In genomic region chr20:53581444-53582311, GRCh38 we compare ENCODE assay signal across 9 cellular contexts. TPM values are rescaled to one million over a fixed set of nuclear protein-coding genes. Genes with fewer than 3 reads are reported as not detected.
DNase-seq lines count a peak whose midpoint lies in the region; ATAC-seq and TF ChIP-seq lines count a peak whose summit lies in the region.
"Had no signal": no experiment of that assay in that cellular context is flagged by ENCODE, and none has a peak within 500 bp of the region (broad histone marks: within the 10 kb centered on the region; RNA-seq: fewer than 3 reads in every experiment).

No MANE protein-coding gene starts in this region.

- peaks cover 80% of the 10 kb centered on the region for H3K4me1 Mint-ChIP-seq in osteocyte (ENCODE audit: unreplicated experiment)

- H2AFZ ChIP-seq in OCI-LY7 (ENCODE audit: low read length), result no peak overlapping the region

- peak overlapping the region; percentile 96 for H3K27ac ChIP-seq in OCI-LY7 (ENCODE audit: low read depth, low read length, poor library complexity, severe bottlenecking)

- peaks cover 62% of the 10 kb centered on the region for H3K36me3 ChIP-seq in OCI-LY7 (ENCODE audit: insufficient read depth, low read length)

- peak overlapping the region; percentile 88 for H3K27ac Mint-ChIP-seq in osteocyte (ENCODE audit: unreplicated experiment)

- H3K36me3 Mint-ChIP-seq in osteocyte (ENCODE audit: unreplicated experiment), result peaks cover 39% of the 10 kb centered on the region

- H4K20me1 ChIP-seq in OCI-LY7 (ENCODE audit: insufficient read depth, low read length), result peaks cover 13% of the 10 kb centered on the region; the same call in 1 of the 2 replicates

- peaks cover 100% of the 10 kb centered on the region for H3K79me2 ChIP-seq in OCI-LY7 (ENCODE audit: insufficient read depth, low read depth, low read length)

- H3K9me2 ChIP-seq in OCI-LY7 (ENCODE audit: insufficient read depth, low read length), result no peaks in the 10 kb centered on the region

- H3K4me3 Mint-ChIP-seq in osteocyte (ENCODE audit: unreplicated experiment), result no peak overlapping the region

- peak overlapping the region; percentile 86 for H3K4me2 ChIP-seq in OCI-LY7 (ENCODE audit: low read length)

- peak; percentile 49 for DNase-seq in GM12864 (ENCODE audit: low read depth)
- DNase-seq in OCI-LY7 (ENCODE audit: low spot score), result peak; percentile 92
- DNase-seq in central memory CD4-positive, alpha-beta T cell, result peak; percentile 48
- peak; percentile 81 for DNase-seq in osteocyte (ENCODE audit: extremely low spot score, unreplicated experiment)
- DNase-seq in activated gamma-delta T cell (lab: John Stamatoyannopoulos, UW), result no peak
- no peak for DNase-seq in GM10248 (ENCODE audit: extremely low spot score)
- DNase-seq in putamen (ENCODE audit: low spot score), result no peak
- DNase-seq: posterior cingulate gyrus had no signal

- no peak for TF ChIP-seq CTCF in GM12864 (IDR thresholded peaks at IDR 0.05; ENCODE audit: low read depth, low read length, missing control alignments)
- TF ChIP-seq CTCF in OCI-LY7 (conservative IDR thresholded peaks at IDR 0.05; ENCODE audit: low read length), result no peak
- TF ChIP-seq CTCF in osteocyte (IDR thresholded peaks at IDR 0.05), result no peak
- TF ChIP-seq CTCF in GM10248 (IDR thresholded peaks at IDR 0.05; ENCODE audit: control extremely low read depth, extremely low read depth, low read depth, missing control alignments), result no peak

- H3K27me3 Mint-ChIP-seq in osteocyte (ENCODE audit: unreplicated experiment), result no peaks in the 10 kb centered on the region

- POLR2A ChIA-PET in OCI-LY7 (lab: Charles Lee) (interaction anchor here (1.0 to 2.2 kb wide), 3 partner anchors 10 to 312 kb away, joined by 3 to 9 read pairs (median 5); partner anchors contain the start of gene ZNF217), GM10248 (lab: Yijun Ruan, JAX) (no interaction called here)

- CTCF ChIA-PET in OCI-LY7 (lab: Charles Lee; ENCODE audit: unreplicated experiment) (no interaction called here), GM10248 (lab: Yijun Ruan, JAX) (interaction anchor here (0.9 to 2.7 kb wide), 7 partner anchors 13 to 358 kb away, joined by 3 to 18 read pairs (median 5); no protein-coding TSS in a partner anchor)

- peaks cover 88% of the 10 kb centered on the region for H3K4me1 ChIP-seq in OCI-LY7 (ENCODE audit: insufficient read depth, low read length, poor library complexity, severe bottlenecking)

- intact Hi-C loops in OCI-LY7 (cut with micrococcal nuclease; ENCODE audit: unreplicated experiment), result loop anchor here (1.0 to 5.0 kb wide), 2 partner anchors 11 to 171 kb away; no protein-coding TSS in a partner anchor

- H3K9me3 ChIP-seq in OCI-LY7 (ENCODE audit: low read length), result no peaks in the 10 kb centered on the region

- peak overlapping the region; percentile 63 for H3K4me3 ChIP-seq in GM12864 (ENCODE audit: low read depth, low read length)
- peak overlapping the region; percentile 68 for H3K4me3 ChIP-seq in OCI-LY7 (ENCODE audit: low read depth, low read length, poor library complexity, severe bottlenecking)

- H3K9me3 Mint-ChIP-seq in osteocyte (ENCODE audit: unreplicated experiment), result no peaks in the 10 kb centered on the region

- ATAC-seq in HG02678 (IDR thresholded peaks at IDR 0.05; ENCODE audit: unreplicated experiment), result no peak

- BruUV-seq in OCI-LY7 (replicated peaks; lab: Mats Ljungman, UMichigan), result TSS peak; percentile 8

RNA-seq across cellular contexts. Expression of gene ZNF217, which starts 12.0 kb away (rescaled TPM):
- 35.1 and 39.7 TPM in 2 replicates for total RNA-seq in OCI-LY7 (2014; rRNA removed; shearing (Covaris generic))
- total RNA-seq in OCI-LY7 (2022) (68.4 and 77.0 TPM in 2 replicates), osteocyte (44.3 and 47.2 TPM in 2 replicates)

Comparison
In these comparisons a context has a peak if more than half of its experiments do, and no peak if none do; other contexts are left out.
1. DNase-seq: peak in GM12864 (single experiment), OCI-LY7 (single experiment), central memory CD4-positive, alpha-beta T cell (single experiment) and osteocyte (single experiment); none in activated gamma-delta T cell (single experiment), GM10248 (single experiment) and putamen (single experiment).